ENCODE assay signal across 8 cellular contexts in genomic region chr1:1398677-1399186, GRCh38. TPM values are rescaled to one million over a fixed set of nuclear protein-coding genes. Genes with fewer than 3 reads are reported as not detected.
DNase-seq lines count a peak whose midpoint lies in the region; TF ChIP-seq lines count a peak whose summit lies in the region.

No MANE protein-coding gene starts in this region.

- peaks cover 4% of the 10 kb centered on the region; the same call in 1 of the 2 replicates for H3K4me1 ChIP-seq in ES-I3 (ENCODE audit: insufficient read depth, low read length)
- peaks cover 0 to 52% (median 27%) of the 10 kb centered on the region in 4 donors for H3K4me1 ChIP-seq in sigmoid colon

- H2AFZ ChIP-seq in SU-DHL-6 (ENCODE audit: low read depth, low read length, severe bottlenecking), result peak overlapping the region; percentile 16

- H3F3A ChIP-seq in SU-DHL-6 (ENCODE audit: insufficient read depth), result peaks cover 17% of the 10 kb centered on the region; the same call in 1 of the 2 replicates

- H3K4me3 ChIP-seq in HFF-Myc (replicated peaks; ENCODE audit: low read depth, low read length), result peak overlapping the region; percentile 98
- peak overlapping the region; percentile 69 for H3K4me3 ChIP-seq in SU-DHL-6 (ENCODE audit: insufficient read depth, low read length, poor library complexity, severe bottlenecking)
- H3K4me3 ChIP-seq in fibroblast of pulmonary artery (replicated peaks; ENCODE audit: low read depth, low read length), result peak overlapping the region; percentile 79
- H3K4me3 ChIP-seq in sigmoid colon, result peak overlapping the region; percentile 72 to 94 (median 86)

- peak overlapping the region; percentile 76 for H3K9ac ChIP-seq in ES-I3 (ENCODE audit: low read depth, low read length)
- peak overlapping the region; percentile 96 for H3K9ac ChIP-seq in SU-DHL-6 (ENCODE audit: low read length)

- H4K20me1 ChIP-seq in SU-DHL-6 (ENCODE audit: low read depth, low read length), result no peaks in the 10 kb centered on the region; the same call in 1 of the 2 replicates

- TF ChIP-seq POLR2A in sigmoid colon (IDR thresholded peaks at IDR 0.05), result no peak

- 0 to 1% methylated on average over 54 of the region's 54 CpGs for WGBS in sigmoid colon, 2 donors

- no peaks in the 10 kb centered on the region for H3K9me3 ChIP-seq in ES-I3 (ENCODE audit: control insufficient read depth, insufficient read depth, low read length)
- no peaks in the 10 kb centered on the region for H3K9me3 ChIP-seq in SU-DHL-6 (ENCODE audit: insufficient read depth, low read length)
- no peaks in the 10 kb centered on the region for H3K9me3 ChIP-seq in sigmoid colon

- no peaks in the 10 kb centered on the region for H3K9me2 ChIP-seq in SU-DHL-6 (replicated peaks; ENCODE audit: insufficient read depth, low read length)

- peak overlapping the region; percentile 46 for H3K27ac ChIP-seq in SU-DHL-6 (ENCODE audit: low read depth, low read length)
- H3K27ac ChIP-seq in sigmoid colon, result peak overlapping the region; percentile 81 to 91 (median 88)

- intact Hi-C loops in sigmoid colon (cut with DNase I), result loop anchor here (1.0 kb wide), 1 partner anchor 43 kb away; no protein-coding TSS in a partner anchor

- H3K27me3 ChIP-seq in SU-DHL-6 (ENCODE audit: low read length) (no peaks in the 10 kb centered on the region), sigmoid colon (no peaks in the 10 kb centered on the region)

- H3K79me2 ChIP-seq in SU-DHL-6 (ENCODE audit: insufficient read depth, low read length), result peaks cover 52% of the 10 kb centered on the region

- no peak for TF ChIP-seq EP300 in sigmoid colon (IDR thresholded peaks at IDR 0.05)

- DNase-seq in HFF-Myc (ENCODE audit: extremely low read depth, low read depth), result no peak
- DNase-seq in fibroblast of pulmonary artery (ENCODE audit: low read depth), result no peak
- DNase-seq in sigmoid colon, result no peak
- DNase-seq in AG08395 (ENCODE audit: low spot score), result no peak
- DNase-seq in DMS 273 (lab: John Stamatoyannopoulos, UW; ENCODE audit: unreplicated experiment), result no peak
- no peak for DNase-seq in D341Med (ENCODE audit: low spot score)

- H3K36me3 ChIP-seq in ES-I3 (ENCODE audit: insufficient read depth, low read length) (peaks cover 34% of the 10 kb centered on the region), SU-DHL-6 (ENCODE audit: low read length) (peaks cover 16% of the 10 kb centered on the region), sigmoid colon (peaks cover 4 to 77% (median 42%) of the 10 kb centered on the region in 4 donors)

- peak overlapping the region; percentile 75 for H3K4me2 ChIP-seq in SU-DHL-6 (ENCODE audit: low read depth, low read length, poor library complexity, severe bottlenecking)

- no peak for TF ChIP-seq CTCF in HFF-Myc (IDR thresholded peaks at IDR 0.05; ENCODE audit: low read depth, low read length, missing control alignments)
- TF ChIP-seq CTCF in SU-DHL-6 (IDR thresholded peaks at IDR 0.05; ENCODE audit: insufficient read depth, low read length, poor library complexity, severe bottlenecking), result no peak
- TF ChIP-seq CTCF in fibroblast of pulmonary artery (IDR thresholded peaks at IDR 0.05; ENCODE audit: low read length, missing control alignments), result no peak
- no peak for TF ChIP-seq CTCF in sigmoid colon (IDR thresholded peaks at IDR 0.05)

RNA-seq across cellular contexts. Expression of gene CCNL2, which starts 0.4 kb away (rescaled TPM):
- total RNA-seq in sigmoid colon, result 100 to 1,000 TPM; 139 to 375 (median 173) TPM
- 10 to 100 TPM; 15.0 to 99.6 (median 16.2) TPM for polyA plus RNA-seq in sigmoid colon

RNA-seq across cellular contexts. Expression of gene MRPL20, which starts 8.4 kb away (rescaled TPM):
- total RNA-seq in sigmoid colon, result 100 to 1,000 TPM; 133 to 235 (median 206) TPM
- polyA plus RNA-seq in sigmoid colon, result 100 to 1,000 TPM; 155 to 216 (median 171) TPM

RNA-seq across cellular contexts. Expression of gene ANKRD65, which starts 22.3 kb away (rescaled TPM):
- total RNA-seq in sigmoid colon, result 10 to 100 TPM; 10.0 to 23.0 (median 15.8) TPM
- 1 to 10 TPM in 2 of 3 donors, under 1 TPM in 1; 0.69 to 5.4 (median 3.8) TPM for polyA plus RNA-seq in sigmoid colon

RNA-seq across cellular contexts. Expression of gene AURKAIP1, which starts 23.7 kb away (rescaled TPM):
- 100 to 1,000 TPM in 3 of 4 donors, 10 to 100 TPM in 1; 89.3 to 143 (median 124) TPM for total RNA-seq in sigmoid colon
- polyA plus RNA-seq in sigmoid colon, result 100 to 1,000 TPM; 263 to 288 (median 271) TPM

RNA-seq across cellular contexts. Expression of gene VWA1, which starts 36.8 kb away (rescaled TPM):
- 100 to 1,000 TPM in 1 of 4 donors, 10 to 100 TPM in 3; 47.1 to 107 (median 71.1) TPM for total RNA-seq in sigmoid colon
- 10 to 100 TPM in 1 of 3 donors, 1 to 10 TPM in 2; 2.4 to 44.2 (median 3.7) TPM for polyA plus RNA-seq in sigmoid colon
